28 cellular contexts compared by ENCODE assay signal in the genomic region with DNA sequence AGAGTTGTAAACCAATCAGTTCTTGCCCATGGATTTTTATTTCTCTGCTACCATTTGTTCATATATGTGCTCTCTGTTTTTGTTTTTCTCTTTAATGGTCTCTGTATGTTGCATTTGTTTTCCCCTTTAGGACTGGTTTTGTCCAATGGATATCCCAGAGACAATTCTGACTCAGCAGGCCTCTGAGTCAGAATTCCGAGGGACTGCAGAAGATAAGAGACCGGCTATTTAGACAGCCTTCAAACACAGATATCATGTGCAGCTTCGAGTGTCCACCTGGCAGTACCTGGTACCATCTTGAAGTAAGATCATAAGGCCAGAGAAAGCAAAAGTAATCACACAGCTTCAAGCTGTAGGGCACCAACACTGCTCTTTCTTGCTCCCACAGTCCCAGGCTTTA.
DNase-seq lines count a peak whose midpoint lies in the region; ATAC-seq and TF ChIP-seq lines count a peak whose summit lies in the region.
"Had no signal": no experiment of that assay in that cellular context is flagged by ENCODE, and none has a peak within 500 bp of the region (broad histone marks: within the 10 kb centered on the region; RNA-seq: fewer than 3 reads in every experiment).

No MANE protein-coding gene starts in this region.

- H3K4me3 ChIP-seq in PC-3 (ENCODE audit: low read length) (no peak overlapping the region), cardiac fibroblast (replicated peaks in 1 of 2; ENCODE audit: low read depth in 2 of 2, low read length in 2 of 2) (no peak overlapping the region), mesodermal cell (ENCODE audit: extremely low read depth, insufficient read depth, low read length, poor library complexity, severe bottlenecking) (no peak overlapping the region), left lung (no peak overlapping the region)
- H3K4me3 ChIP-seq: ascending aorta, heart right ventricle, left ventricle myocardium inferior, Peyer's patch, thoracic aorta had no signal

- no TSS peak for BruUV-seq in PC-3 (replicated peaks; lab: Mats Ljungman, UMichigan)

- H3K4me1 ChIP-seq in PC-3 (ENCODE audit: insufficient read depth, low read length) (no peaks in the 10 kb centered on the region), mesodermal cell (ENCODE audit: control insufficient read depth, insufficient read depth, low read length, poor library complexity, severe bottlenecking) (no peaks in the 10 kb centered on the region), left lung (no peaks in the 10 kb centered on the region)
- H3K4me1 ChIP-seq: ascending aorta, heart right ventricle, left ventricle myocardium inferior, parathyroid adenoma, Peyer's patch had no signal

- no peak overlapping the region for H3K27ac Mint-ChIP-seq in activated CD4-positive, alpha-beta T cell treated with anti-CD3 and anti-CD28 coated beads for 36 hours
- no peak overlapping the region for H3K27ac Mint-ChIP-seq in osteocyte (ENCODE audit: unreplicated experiment)
- H3K27ac Mint-ChIP-seq: activated naive CD4-positive, alpha-beta T cell treated with anti-CD3 and anti-CD28 coated beads, Interleukin-2, amount 50 U/mL, for 72 hours; activated T-helper 2 cell treated with anti-CD3 and anti-CD28 coated beads, Interferon-gamma antibody, Interleukin-2, Interleukin-4, amounts not matched to agents 10 μg/mL and 5 μg/mL and 100 μg/mL, durations not matched to agents 14 hours and 24 hours and 36 hours; natural killer cell treated with Interleukin-12 subunit alpha and Interleukin-12 subunit beta and Interleukin-15 and Interleukin-18, amount 100 ng/mL, for 72 hours had no signal

- 40 to 69% methylated on average over 1 to 3 of the region's 3 CpGs for WGBS in mesodermal cell (ENCODE audit: insufficient coverage in 2 of 2), 2 experiments

- H3K9me2 ChIP-seq in PC-3 (replicated peaks; ENCODE audit: low read length), result no peaks in the 10 kb centered on the region
- H3K9me2 ChIP-seq: SK-N-SH had no signal

- peak; percentile 27; the same call in 1 of the 2 replicates for ATAC-seq in PC-3
- ATAC-seq in left lung, result no peak
- ATAC-seq in activated CD4-positive, alpha-beta T cell treated with anti-CD3 and anti-CD28 coated beads for 36 hours, result no peak
- ATAC-seq: activated naive CD4-positive, alpha-beta T cell treated with anti-CD3 and anti-CD28 coated beads, Interleukin-2, amount 50 U/mL, for 72 hours; heart right ventricle; natural killer cell treated with Interleukin-12 subunit alpha and Interleukin-12 subunit beta and Interleukin-15 and Interleukin-18, amount 100 ng/mL, for 72 hours; right cardiac atrium had no signal

- POLR2A ChIA-PET in PC-3 (lab: Charles Lee; ENCODE audit: unreplicated experiment), result no interaction called here
- POLR2A ChIA-PET in activated CD4-positive, alpha-beta T cell treated with anti-CD3 and anti-CD28 coated beads for 36 hours (lab: Charles Lee), result no interaction called here

- no peaks in the 10 kb centered on the region for H3K4me1 Mint-ChIP-seq in activated CD4-positive, alpha-beta T cell treated with anti-CD3 and anti-CD28 coated beads for 36 hours
- no peaks in the 10 kb centered on the region for H3K4me1 Mint-ChIP-seq in osteocyte (ENCODE audit: unreplicated experiment)

- H3K27me3 ChIP-seq in PC-3 (ENCODE audit: low read length) (peaks cover 13% of the 10 kb centered on the region; the same call in 1 of the 2 replicates), left lung (no peaks in the 10 kb centered on the region)
- H3K27me3 ChIP-seq: ascending aorta, Peyer's patch had no signal

- H3K4me3 Mint-ChIP-seq in activated CD4-positive, alpha-beta T cell treated with anti-CD3 and anti-CD28 coated beads for 36 hours, result no peak overlapping the region
- no peak overlapping the region for H3K4me3 Mint-ChIP-seq in osteocyte (ENCODE audit: unreplicated experiment)
- H3K4me3 Mint-ChIP-seq: natural killer cell treated with Interleukin-12 subunit alpha and Interleukin-12 subunit beta and Interleukin-15 and Interleukin-18, amount 100 ng/mL, for 72 hours had no signal

- H3F3A ChIP-seq in PC-3 (ENCODE audit: low read length, unreplicated experiment), result no peaks in the 10 kb centered on the region

- CTCF ChIA-PET in PC-3 (lab: Charles Lee), result no interaction called here
- CTCF ChIA-PET in activated CD4-positive, alpha-beta T cell treated with anti-CD3 and anti-CD28 coated beads for 36 hours (lab: Charles Lee), result interaction anchor here (0.5 kb wide), 1 partner anchor 188 kb away, joined by 5 read pairs; no protein-coding TSS in a partner anchor

- no peak overlapping the region for H3K9ac ChIP-seq in PC-3 (ENCODE audit: low read length)
- H3K9ac ChIP-seq: parathyroid adenoma, SK-N-SH had no signal

- H3K9me3 ChIP-seq in PC-3 (ENCODE audit: low read length) (no peaks in the 10 kb centered on the region), mesodermal cell (ENCODE audit: control insufficient read depth, low read length) (no peaks in the 10 kb centered on the region), left lung (peaks cover 0 to 10% of the 10 kb centered on the region in 2 donors)
- H3K9me3 ChIP-seq: ascending aorta, Peyer's patch, SK-N-SH, thoracic aorta had no signal

- intact Hi-C loops in PC-3 (cut with micrococcal nuclease) (no loop called here), left lung (cut with DNase I) (no loop called here)
- intact Hi-C loops in activated CD4-positive, alpha-beta T cell treated with anti-CD3 and anti-CD28 coated beads for 36 hours (cut with DNase I, micrococcal nuclease), result no loop called here

- no peak overlapping the region for H3K4me2 ChIP-seq in PC-3 (ENCODE audit: low read length)
- H3K4me2 ChIP-seq: SK-N-SH had no signal

- DNase-seq in ELF-1 (ENCODE audit: low read depth, low spot score) (peak; percentile 9), PC-3 (peak; percentile 30), cardiac fibroblast (ENCODE audit: low read depth in 2 of 2) (peak; percentile 8 to 33), left lung (no peak), 8988T (no peak), osteocyte (ENCODE audit: extremely low spot score, unreplicated experiment) (no peak)
- DNase-seq in activated CD4-positive, alpha-beta T cell treated with anti-CD3 and anti-CD28 coated beads for 36 hours, result no peak
- DNase-seq: cerebellar nuclear complex; heart right ventricle; KBM-7; left ventricle myocardium inferior; NCI-H1436 treated with DMSO at 0.1 percent for 48 hours; NCI-H510A treated with DMSO at 0.1 percent for 48 hours; Peyer's patch; right cardiac atrium; SK-N-SH; stimulated activated CD4-positive, alpha-beta T cell treated with anti-CD3 and anti-CD28 coated beads, Interleukin-4, amount 100 ng/mL, for 4 hours; stimulated activated naive CD4-positive, alpha-beta T cell treated with Interleukin-2 at 50 U/mL for 16 hours; T-helper 2 cell had no signal

- H3K36me3 Mint-ChIP-seq in activated CD4-positive, alpha-beta T cell treated with anti-CD3 and anti-CD28 coated beads for 36 hours (ENCODE audit: low read depth), result no peaks in the 10 kb centered on the region
- H3K36me3 Mint-ChIP-seq in osteocyte (ENCODE audit: unreplicated experiment), result no peaks in the 10 kb centered on the region
- H3K36me3 Mint-ChIP-seq: activated naive CD4-positive, alpha-beta T cell treated with anti-CD3 and anti-CD28 coated beads, Interleukin-2, amount 50 U/mL, for 72 hours; natural killer cell treated with Interleukin-12 subunit alpha and Interleukin-12 subunit beta and Interleukin-15 and Interleukin-18, amount 100 ng/mL, for 72 hours had no signal

- no peaks in the 10 kb centered on the region for H3K9me3 Mint-ChIP-seq in activated CD4-positive, alpha-beta T cell treated with anti-CD3 and anti-CD28 coated beads for 36 hours (ENCODE audit: low read depth)
- H3K9me3 Mint-ChIP-seq in osteocyte (ENCODE audit: unreplicated experiment), result peaks cover 8% of the 10 kb centered on the region
- H3K9me3 Mint-ChIP-seq: activated T-helper 2 cell treated with anti-CD3 and anti-CD28 coated beads, Interferon-gamma antibody, Interleukin-2, Interleukin-4, amounts not matched to agents 10 μg/mL and 5 μg/mL and 100 μg/mL, durations not matched to agents 14 hours and 24 hours and 36 hours; natural killer cell treated with Interleukin-12 subunit alpha and Interleukin-12 subunit beta and Interleukin-15 and Interleukin-18, amount 100 ng/mL, for 72 hours had no signal

- no peaks in the 10 kb centered on the region for H4K20me1 ChIP-seq in PC-3 (ENCODE audit: low read length)

- H3K27ac ChIP-seq in PC-3 (ENCODE audit: low read length), result no peak overlapping the region
- peak overlapping the region; percentile 32 for H3K27ac ChIP-seq in mesodermal cell (ENCODE audit: low read depth, low read length, severe bottlenecking)
- no peak overlapping the region for H3K27ac ChIP-seq in left lung
- H3K27ac ChIP-seq: ascending aorta, C4-2B, heart right ventricle, left ventricle myocardium inferior, parathyroid adenoma, Peyer's patch, thoracic aorta, VCaP had no signal

- H2AFZ ChIP-seq in PC-3 (ENCODE audit: low read length), result no peak overlapping the region
- H2AFZ ChIP-seq: parathyroid adenoma had no signal

- H3K36me3 ChIP-seq in PC-3 (ENCODE audit: low read depth, low read length) (no peaks in the 10 kb centered on the region), mesodermal cell (ENCODE audit: control insufficient read depth, insufficient read depth, low read length) (no peaks in the 10 kb centered on the region), left lung (no peaks in the 10 kb centered on the region)
- H3K36me3 ChIP-seq: ascending aorta, heart right ventricle, left ventricle myocardium inferior, Peyer's patch, thoracic aorta had no signal

- H3K27me3 Mint-ChIP-seq in activated CD4-positive, alpha-beta T cell treated with anti-CD3 and anti-CD28 coated beads for 36 hours, result peaks cover 12% of the 10 kb centered on the region
- peaks cover 16% of the 10 kb centered on the region for H3K27me3 Mint-ChIP-seq in osteocyte (ENCODE audit: unreplicated experiment)

- TF ChIP-seq CTCF in PC-3 (conservative IDR thresholded peaks at IDR 0.05; ENCODE audit: low read depth, low read length) (no peak), cardiac fibroblast (IDR thresholded peaks at IDR 0.05; ENCODE audit: low read depth, low read length) (no peak), left lung (IDR thresholded peaks at IDR 0.05) (no peak), osteocyte (IDR thresholded peaks at IDR 0.05) (no peak)

- H3K79me2 ChIP-seq in PC-3 (ENCODE audit: low read length), result no peaks in the 10 kb centered on the region
- H3K79me2 ChIP-seq: parathyroid adenoma had no signal

Comparison
In these comparisons a context has a peak if more than half of its experiments do, and no peak if none do; other contexts are left out.
1. DNase-seq: peak in ELF-1 (single experiment), PC-3 (single experiment) and cardiac fibroblast (2 of 2); none in left lung (0 of 2), 8988T (single experiment), activated CD4-positive, alpha-beta T cell treated with anti-CD3 and anti-CD28 coated beads for 36 hours (single experiment) and osteocyte (single experiment).